Comparison of ENCODE assay signal across 8 cellular contexts in the genomic region with DNA sequence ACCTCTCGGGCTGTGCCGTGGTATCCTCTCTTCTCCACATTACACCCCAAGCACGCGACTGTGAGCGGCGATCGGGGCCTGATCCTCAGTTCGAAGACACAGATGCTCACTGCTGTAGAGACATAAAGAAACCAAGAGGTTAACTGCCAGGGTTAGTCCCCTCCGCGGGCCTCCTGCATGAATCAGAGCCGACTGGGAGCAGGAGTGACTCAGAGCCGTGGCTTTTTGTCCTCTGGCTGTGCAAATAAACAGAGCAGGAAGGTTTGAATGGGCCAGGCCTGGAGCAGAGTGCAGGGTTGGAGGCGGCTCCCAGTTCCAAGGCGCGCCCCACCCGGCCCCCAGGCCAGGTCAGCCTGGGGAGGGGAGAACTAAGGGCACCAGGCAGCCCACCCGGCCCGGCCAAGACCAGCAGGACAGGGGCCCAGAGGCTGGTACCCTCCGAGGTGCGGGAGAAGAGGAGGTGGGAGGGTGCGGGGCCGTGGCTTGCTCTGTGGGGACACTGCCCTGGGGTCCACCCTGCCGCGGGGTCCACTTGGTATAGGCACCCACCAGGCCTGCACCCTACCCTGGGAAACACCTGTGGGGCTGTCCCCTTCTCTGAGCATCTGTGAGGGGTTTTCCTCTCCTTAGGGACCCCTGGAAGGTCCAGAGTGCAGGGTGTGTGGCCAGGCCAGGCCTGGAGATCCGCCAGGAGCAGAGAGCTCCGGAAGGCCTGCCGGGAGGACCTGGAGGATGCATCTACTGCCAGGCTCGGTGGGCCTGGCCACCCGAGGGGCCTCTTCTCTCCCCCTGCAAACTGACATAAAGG. TPM values are rescaled to one million over a fixed set of nuclear protein-coding genes. Genes with fewer than 3 reads are reported as not detected.
A peak's percentile ranks its signal among the peaks of the same experiment; 100 is the strongest.
DNase-seq lines count a peak whose midpoint lies in the region; ATAC-seq and TF ChIP-seq lines count a peak whose summit lies in the region.

No MANE protein-coding gene starts in this region.

- H3K4me3 ChIP-seq in ACC112 (ENCODE audit: low read depth, low read length) (peak overlapping the region; percentile 68), gastroesophageal sphincter (peak overlapping the region in 1 of 2 donors; percentile 33), psoas muscle (no peak overlapping the region)

- H3K9me3 ChIP-seq in gastroesophageal sphincter: no peaks in the 10 kb centered on the region
- no peaks in the 10 kb centered on the region for H3K9me3 ChIP-seq in psoas muscle

- H3K27ac ChIP-seq in ACC112 (ENCODE audit: low read depth, low read length) (peak overlapping the region; percentile 97), gastroesophageal sphincter (peak overlapping the region; percentile 65 to 94 (median 84)), psoas muscle (no peak overlapping the region)

- peak; percentile 90 for ATAC-seq in gastroesophageal sphincter
- peak; percentile 76 to 83 (median 78) for ATAC-seq in psoas muscle
- ATAC-seq in HG03095 (IDR thresholded peaks at IDR 0.05; ENCODE audit: unreplicated experiment): no peak
- ATAC-seq in HG02970 (IDR thresholded peaks at IDR 0.05; ENCODE audit: low FRiP score, unreplicated experiment): no peak

- no peak for TF ChIP-seq POLR2A in gastroesophageal sphincter (IDR thresholded peaks at IDR 0.05)

- H3K4me1 ChIP-seq in ACC112 (ENCODE audit: control insufficient read depth, insufficient read depth, low read length, unreplicated experiment) (peaks cover 66% of the 10 kb centered on the region), gastroesophageal sphincter (peaks cover 0 to 66% (median 53%) of the 10 kb centered on the region in 3 donors), psoas muscle (peaks cover 3% of the 10 kb centered on the region)

- DNase-seq in HT1080 (ENCODE audit: low read depth): peak; percentile 97
- DNase-seq in activated CD8-positive, alpha-beta memory T cell treated with anti-CD3 and anti-CD28 coated beads, Interleukin-2, amount 50 U/mL, for 48 hours: peak; percentile 75
- peak; percentile 87 to 89 for DNase-seq in psoas muscle
- DNase-seq in GM13976 (ENCODE audit: low spot score): no peak

- H3K36me3 ChIP-seq in ACC112 (ENCODE audit: insufficient read depth, low read length): no peaks in the 10 kb centered on the region
- H3K36me3 ChIP-seq in gastroesophageal sphincter: no peaks in the 10 kb centered on the region
- no peaks in the 10 kb centered on the region for H3K36me3 ChIP-seq in psoas muscle (ENCODE audit: insufficient read depth in 1 of 2, low read depth in 1 of 2)

- in situ Hi-C loops in GM13976 (cut with MboI; ENCODE audit: low sequenced_read_pairs, unreplicated experiment): no loop called here

- H3K79me2 ChIP-seq in ACC112 (ENCODE audit: control insufficient read depth, insufficient read depth, low read length, unreplicated experiment): peaks cover 62% of the 10 kb centered on the region

- no peak for TF ChIP-seq EP300 in gastroesophageal sphincter (IDR thresholded peaks at IDR 0.05)

- intact Hi-C loops in psoas muscle (cut with DNase I): no loop called here

- H2AFZ ChIP-seq in ACC112 (ENCODE audit: low read length, unreplicated experiment): peak overlapping the region; percentile 96

- WGBS in gastroesophageal sphincter (ENCODE audit: low coverage in 1 of 2), 2 donors: 9% methylated on average over 7 of the region's 29 CpGs; no CpG with 5 or more reads in 1 of the 2 donors
- 32 to 39% (median 38%) methylated on average over 22 to 29 of the region's 29 CpGs for WGBS in psoas muscle, 3 donors

- TF ChIP-seq CTCF in gastroesophageal sphincter (IDR thresholded peaks at IDR 0.05): no peak
- TF ChIP-seq CTCF in psoas muscle (IDR thresholded peaks at IDR 0.05): no peak
- TF ChIP-seq CTCF in GM13976 (IDR thresholded peaks at IDR 0.05; ENCODE audit: borderline replicate concordance, control extremely low read depth, extremely low read depth, insufficient read depth, missing control alignments): no peak

- H3K27me3 ChIP-seq in ACC112 (ENCODE audit: insufficient read depth, low read length) (no peaks in the 10 kb centered on the region), gastroesophageal sphincter (no peaks in the 10 kb centered on the region), psoas muscle (ENCODE audit: insufficient read depth in 3 of 3, low read length in 2 of 3) (peaks cover 0 to 38% (median 4%) of the 10 kb centered on the region in 3 donors)

RNA-seq across cellular contexts. Expression of gene TWIST2, which starts 16.5 kb away (rescaled TPM):
- 49.9 and 52.1 TPM in 2 replicates for total RNA-seq in HT1080 (2014; rRNA removed; shearing (Covaris generic))
- polyA plus RNA-seq in HT1080 (2015; cell fraction: cytosol; rRNA removed): 45.5 and 47.0 TPM in 2 replicates
- 11.8 and 13.5 TPM in 2 replicates for polyA plus RNA-seq in HT1080 (2015; cell fraction: nucleus; rRNA removed)
- total RNA-seq in gastroesophageal sphincter: 10 to 100 TPM; 17.7 to 69.6 (median 45.2) TPM
- 1 to 10 TPM in 1 of 4 donors, under 1 TPM in 3; 0.58 to 1.2 (median 0.85) TPM for total RNA-seq in psoas muscle
- polyA plus RNA-seq in psoas muscle: 1 to 10 TPM in 1 of 3 donors, under 1 TPM in 2; 0.67 to 1.0 (median 0.90) TPM

Comparison
In these comparisons a context has a peak if more than half of its experiments do, and no peak if none do; other contexts are left out.
1. ATAC-seq: peak in gastroesophageal sphincter (single experiment) and psoas muscle (4 of 4); none in HG03095 (single experiment) and HG02970 (single experiment).
2. RNA of gene TWIST2, which starts 16.5 kb away (total RNA-seq): 49.9 to 52.1 TPM in HT1080 and 17.7 to 69.6 TPM in gastroesophageal sphincter; 0.58 to 1.2 TPM in psoas muscle; every median in the first group is over 4 times any median in the second.